ENCODE assay signal across 2 cellular contexts in the genomic region with DNA sequence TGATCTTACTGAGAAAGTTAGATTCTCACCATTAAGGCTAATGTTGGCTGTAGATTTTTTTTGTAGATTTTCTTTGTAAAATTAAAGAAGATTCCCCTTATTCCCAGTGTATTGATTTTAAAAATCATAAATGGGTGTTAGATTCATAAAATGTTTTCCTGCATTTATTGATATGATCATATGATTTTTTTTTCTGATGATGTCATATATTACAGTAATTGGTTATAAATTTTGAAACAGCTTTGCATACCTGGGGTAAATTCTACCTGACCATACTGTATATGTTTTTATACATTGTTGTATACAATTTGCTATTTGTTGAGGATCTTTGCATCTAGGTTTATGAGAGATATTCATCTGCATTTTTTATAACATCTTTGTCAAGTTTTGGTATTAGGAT.
TF ChIP-seq lines count a peak whose summit lies in the region.

No MANE protein-coding gene starts in this region.

TF ChIP-seq in HepG2, 621 proteins besides CTCF, POLR2A, EP300 and RAD21:
- no peak for TF ChIP-seq ASH2L (IDR thresholded peaks at IDR 0.05; ENCODE audit: insufficient read length, low read depth, low read length)
- no peak for TF ChIP-seq TCF7L2 (IDR thresholded peaks at IDR 0.05; ENCODE audit: low read depth, low read length)
- TF ChIP-seq CENPT (CRISPR knock-in tag; IDR thresholded peaks at IDR 0.05; ENCODE audit: low read depth) = no peak
- peak; percentile 59 for TF ChIP-seq ATF7 (IDR thresholded peaks at IDR 0.05)
- TF ChIP-seq ATF7 (CRISPR knock-in tag; IDR thresholded peaks at IDR 0.05) = no peak

TF ChIP-seq in GM12878, 131 proteins besides CTCF, POLR2A, EP300 and RAD21 (continued from another document):
- TF ChIP-seq TBL1XR1 (IDR thresholded peaks at IDR 0.05; ENCODE audit: low read depth, low read length) = no peak
- TF ChIP-seq, protein P1, sequence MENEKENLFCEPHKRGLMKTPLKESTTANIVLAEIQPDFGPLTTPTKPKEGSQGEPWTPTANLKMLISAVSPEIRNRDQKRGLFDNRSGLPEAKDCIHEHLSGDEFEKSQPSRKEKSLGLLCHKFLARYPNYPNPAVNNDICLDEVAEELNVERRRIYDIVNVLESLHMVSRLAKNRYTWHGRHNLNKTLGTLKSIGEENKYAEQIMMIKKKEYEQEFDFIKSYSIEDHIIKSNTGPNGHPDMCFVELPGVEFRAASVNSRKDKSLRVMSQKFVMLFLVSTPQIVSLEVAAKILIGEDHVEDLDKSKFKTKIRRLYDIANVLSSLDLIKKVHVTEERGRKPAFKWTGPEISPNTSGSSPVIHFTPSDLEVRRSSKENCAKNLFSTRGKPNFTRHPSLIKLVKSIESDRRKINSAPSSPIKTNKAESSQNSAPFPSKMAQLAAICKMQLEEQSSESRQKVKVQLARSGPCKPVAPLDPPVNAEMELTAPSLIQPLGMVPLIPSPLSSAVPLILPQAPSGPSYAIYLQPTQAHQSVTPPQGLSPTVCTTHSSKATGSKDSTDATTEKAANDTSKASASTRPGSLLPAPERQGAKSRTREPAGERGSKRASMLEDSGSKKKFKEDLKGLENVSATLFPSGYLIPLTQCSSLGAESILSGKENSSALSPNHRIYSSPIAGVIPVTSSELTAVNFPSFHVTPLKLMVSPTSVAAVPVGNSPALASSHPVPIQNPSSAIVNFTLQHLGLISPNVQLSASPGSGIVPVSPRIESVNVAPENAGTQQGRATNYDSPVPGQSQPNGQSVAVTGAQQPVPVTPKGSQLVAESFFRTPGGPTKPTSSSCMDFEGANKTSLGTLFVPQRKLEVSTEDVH (IDR thresholded peaks at IDR 0.05; ENCODE audit: low read depth, partially characterized antibody) = no peak
- 0 out of 2 replicates have a peak, but pooled peaks have one; percentile 30 for TF ChIP-seq ATF7 (IDR thresholded peaks at IDR 0.05; ENCODE audit: low read depth)
TF ChIP-seq in GM12878: peak in this region for 1.
